Comparison of ENCODE assay signal across 8 cellular contexts in genomic region chr3:195259564-195260285, GRCh38. TPM values are rescaled to one million over a fixed set of nuclear protein-coding genes. Genes with fewer than 3 reads are reported as not detected.
DNase-seq lines count a peak whose midpoint lies in the region; ATAC-seq lines count a peak whose summit lies in the region.

No MANE protein-coding gene starts in this region.

- peak overlapping the region; percentile 75 to 93 (median 84) for H3K27ac Mint-ChIP-seq in CD4-positive, alpha-beta memory T cell
- no peak overlapping the region for H3K27ac Mint-ChIP-seq in activated CD4-positive, alpha-beta memory T cell treated with anti-CD3 and anti-CD28 coated beads, Interleukin-2, amount 10 ng/mL, durations not matched to agents 7 days and 5 days

- H3K27me3 ChIP-seq in CD4-positive, alpha-beta memory T cell (ENCODE audit: insufficient read depth, low read length), result no peaks in the 10 kb centered on the region
- H3K27me3 ChIP-seq in ectodermal cell (ENCODE audit: control insufficient read depth, insufficient read depth, low read length, poor library complexity, severe bottlenecking), result no peaks in the 10 kb centered on the region

- H3K9me3 Mint-ChIP-seq in CD4-positive, alpha-beta memory T cell, result no peaks in the 10 kb centered on the region
- H3K9me3 Mint-ChIP-seq in activated CD4-positive, alpha-beta memory T cell treated with anti-CD3 and anti-CD28 coated beads, Interleukin-2, amount 10 ng/mL, durations not matched to agents 7 days and 5 days, result no peaks in the 10 kb centered on the region

- peaks cover 27% of the 10 kb centered on the region for H3K4me1 ChIP-seq in CD4-positive, alpha-beta memory T cell (ENCODE audit: insufficient read depth, low read length)
- H3K4me1 ChIP-seq in ectodermal cell (ENCODE audit: control insufficient read depth, insufficient read depth, low read length), result peaks cover 20% of the 10 kb centered on the region

- peak; percentile 87 to 94 (median 89) for DNase-seq in CD4-positive, alpha-beta memory T cell
- DNase-seq in NCI-H748 (lab: John Stamatoyannopoulos, UW; ENCODE audit: unreplicated experiment) (peak; percentile 84), medulla oblongata (ENCODE audit: extremely low spot score) (peak; percentile 77)
- DNase-seq in activated CD4-positive, alpha-beta memory T cell treated with anti-CD3 and anti-CD28 coated beads, Interleukin-2, amount 10 ng/mL, durations not matched to agents 7 days and 5 days, result peak; percentile 84
- DNase-seq in stimulated activated CD4-positive, alpha-beta T cell treated with anti-CD3 and anti-CD28 coated beads, TNF-alpha, amount 100 ng/mL, for 48 hours (ENCODE audit: low read depth in 3 of 3), result peak; percentile 67 to 77 (median 75)

- no peaks in the 10 kb centered on the region for H3K36me3 ChIP-seq in CD4-positive, alpha-beta memory T cell (ENCODE audit: insufficient read depth, low read length)
- no peaks in the 10 kb centered on the region for H3K36me3 ChIP-seq in ectodermal cell (ENCODE audit: control insufficient read depth, insufficient read depth, low read length)

- H3K27me3 Mint-ChIP-seq in CD4-positive, alpha-beta memory T cell, result no peaks in the 10 kb centered on the region
- no peaks in the 10 kb centered on the region for H3K27me3 Mint-ChIP-seq in activated CD4-positive, alpha-beta memory T cell treated with anti-CD3 and anti-CD28 coated beads, Interleukin-2, amount 10 ng/mL, durations not matched to agents 7 days and 5 days

- H3K36me3 Mint-ChIP-seq in CD4-positive, alpha-beta memory T cell, result no peaks in the 10 kb centered on the region
- no peaks in the 10 kb centered on the region for H3K36me3 Mint-ChIP-seq in activated CD4-positive, alpha-beta memory T cell treated with anti-CD3 and anti-CD28 coated beads, Interleukin-2, amount 10 ng/mL, durations not matched to agents 7 days and 5 days (ENCODE audit: low read depth)

- 2% methylated on average over 79 of the region's 79 CpGs for WGBS in ectodermal cell, 2 experiments

- peak overlapping the region; percentile 76 for H3K27ac ChIP-seq in CD4-positive, alpha-beta memory T cell (ENCODE audit: low read depth, low read length)
- H3K27ac ChIP-seq in ectodermal cell (ENCODE audit: insufficient read depth, low read depth, low read length, poor library complexity, severe bottlenecking), result no peak overlapping the region

- H3K4me3 ChIP-seq in CD4-positive, alpha-beta memory T cell (ENCODE audit: low read length in 2 of 2), result peak overlapping the region in 1 of 2 donors; percentile 90
- peak overlapping the region; percentile 59 for H3K4me3 ChIP-seq in ectodermal cell (ENCODE audit: insufficient read depth, low read depth, low read length)

- POLR2A ChIA-PET in CD4-positive, alpha-beta memory T cell (lab: Charles Lee; ENCODE audit: partially characterized antibody), result interaction anchor here (1.0 to 4.1 kb wide), 9 partner anchors 10 to 588 kb away, joined by 4 to 31 read pairs (median 8); partner anchors contain the start of genes FAM43A, LSG1 and XXYLT1
- POLR2A ChIA-PET in activated CD4-positive, alpha-beta memory T cell treated with anti-CD3 and anti-CD28 coated beads, Interleukin-2, amount 10 ng/mL, durations not matched to agents 7 days and 5 days (lab: Charles Lee), result interaction anchor here (0.8 to 2.6 kb wide), 5 partner anchors 11 to 577 kb away, joined by 3 to 20 read pairs (median 3); partner anchors contain the start of gene XXYLT1

- intact Hi-C loops in CD4-positive, alpha-beta memory T cell (cut with micrococcal nuclease), result loop anchor here (1.0 to 5.0 kb wide), 8 partner anchors 12 to 927 kb away; partner anchors contain the start of genes LSG1 and XXYLT1

- CTCF ChIA-PET in CD4-positive, alpha-beta memory T cell (lab: Charles Lee; ENCODE audit: partially characterized antibody), result interaction anchor here (0.7 to 4.9 kb wide), 8 partner anchors 17 to 589 kb away, joined by 3 to 48 read pairs (median 14); partner anchors contain the start of gene LSG1
- CTCF ChIA-PET in activated CD4-positive, alpha-beta memory T cell treated with anti-CD3 and anti-CD28 coated beads, Interleukin-2, amount 10 ng/mL, durations not matched to agents 7 days and 5 days (lab: Charles Lee), result interaction anchor here (0.8 to 3.9 kb wide), 8 partner anchors 11 to 577 kb away, joined by 3 to 74 read pairs (median 6); partner anchors contain the start of gene XXYLT1

- no peaks in the 10 kb centered on the region for H3K9me3 ChIP-seq in CD4-positive, alpha-beta memory T cell (ENCODE audit: control insufficient read depth in 1 of 2, low read length in 2 of 2)
- H3K9me3 ChIP-seq in ectodermal cell (ENCODE audit: control insufficient read depth, low read length), result no peaks in the 10 kb centered on the region

- ATAC-seq in GM19372 (IDR thresholded peaks at IDR 0.05; ENCODE audit: low read depth, unreplicated experiment) (peak; percentile 76), HG03520 (IDR thresholded peaks at IDR 0.05; ENCODE audit: unreplicated experiment) (peak; percentile 78)

- H3K4me1 Mint-ChIP-seq in CD4-positive, alpha-beta memory T cell, result peaks cover 8 to 24% (median 14%) of the 10 kb centered on the region in 4 donors
- peaks cover 24% of the 10 kb centered on the region for H3K4me1 Mint-ChIP-seq in activated CD4-positive, alpha-beta memory T cell treated with anti-CD3 and anti-CD28 coated beads, Interleukin-2, amount 10 ng/mL, durations not matched to agents 7 days and 5 days

- peak overlapping the region; percentile 62 to 79 (median 72) for H3K4me3 Mint-ChIP-seq in CD4-positive, alpha-beta memory T cell
- H3K4me3 Mint-ChIP-seq in activated CD4-positive, alpha-beta memory T cell treated with anti-CD3 and anti-CD28 coated beads, Interleukin-2, amount 10 ng/mL, durations not matched to agents 7 days and 5 days, result peak overlapping the region; percentile 48

RNA-seq across cellular contexts. Expression of gene XXYLT1, which starts 11.2 kb away (rescaled TPM):
- 1 to 10 TPM; 3.9 to 4.4 TPM for total RNA-seq in CD4-positive, alpha-beta memory T cell
- 1 to 10 TPM; 4.2 to 6.3 TPM for polyA plus RNA-seq in CD4-positive, alpha-beta memory T cell
- 1 to 10 TPM; 5.0 to 5.6 TPM for total RNA-seq in activated CD4-positive, alpha-beta memory T cell treated with anti-CD3 and anti-CD28 coated beads, Interleukin-2, amount 10 ng/mL, durations not matched to agents 7 days and 5 days
- 37.5 TPM for polyA plus RNA-seq in ectodermal cell (2013, experiment 1 of 4)
- 34.2 TPM for polyA plus RNA-seq in ectodermal cell (2013, experiment 2 of 4)
- polyA plus RNA-seq in ectodermal cell (2013, experiment 3 of 4), result 30.1 TPM
- polyA plus RNA-seq in ectodermal cell (2013, experiment 4 of 4), result 30.6 TPM
